In the genomic region with DNA sequence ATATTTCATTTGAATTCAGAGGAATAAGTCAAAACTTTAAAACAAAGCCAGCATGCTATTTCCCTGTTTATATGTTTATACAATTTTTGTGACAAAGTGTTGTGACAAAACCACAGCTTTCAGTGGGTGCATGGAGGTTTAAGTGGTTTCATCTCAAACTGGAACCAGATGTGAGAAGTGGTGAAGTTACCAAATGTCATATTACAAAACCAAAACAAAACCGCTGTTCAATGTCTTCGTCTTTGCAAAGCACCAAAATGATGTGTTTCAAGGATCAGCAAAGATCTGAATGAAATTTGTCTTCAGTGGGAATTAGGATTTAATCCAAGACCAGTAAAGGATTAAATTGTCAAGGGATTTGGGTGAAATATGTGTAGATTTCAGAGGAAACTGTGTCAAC, we compare ENCODE assay signal across 10 cellular contexts. TPM values are rescaled to one million over a fixed set of nuclear protein-coding genes. Genes with fewer than 3 reads are reported as not detected.
DNase-seq lines count a peak whose midpoint lies in the region; ATAC-seq and TF ChIP-seq lines count a peak whose summit lies in the region.
"Had no signal": no experiment of that assay in that cellular context is flagged by ENCODE, and none has a peak within 500 bp of the region (broad histone marks: within the 10 kb centered on the region; RNA-seq: fewer than 3 reads in every experiment).

No MANE protein-coding gene starts in this region.

- peak; percentile 62 for ATAC-seq in GM19023 (IDR thresholded peaks at IDR 0.05; ENCODE audit: unreplicated experiment)
- no peak for ATAC-seq in HCT116
- peak; percentile 66 for ATAC-seq in HG03432 (IDR thresholded peaks at IDR 0.05; ENCODE audit: unreplicated experiment)
- ATAC-seq in left colon, result no peak

- H3K4me1 ChIP-seq in HCT116 (ENCODE audit: control insufficient read depth in 1 of 2, insufficient read depth in 2 of 2, low read length in 2 of 2), result peaks cover 3 to 30% of the 10 kb centered on the region in 2 experiments; a peak in 3 of 4 replicates
- peaks cover 17% of the 10 kb centered on the region for H3K4me1 ChIP-seq in osteoblast (ENCODE audit: insufficient read depth, low read length)

- H3K27me3 ChIP-seq in HCT116 (ENCODE audit: insufficient read depth, low read length) (no peaks in the 10 kb centered on the region), osteoblast (ENCODE audit: insufficient read depth, low read length) (no peaks in the 10 kb centered on the region)

- H3K4me3 ChIP-seq in HCT116 (replicated peaks in 1 of 2; ENCODE audit: low read depth in 1 of 2, low read length in 2 of 2) (no peak overlapping the region), osteoblast (ENCODE audit: insufficient read depth, low read length) (no peak overlapping the region)

- intact Hi-C loops in HCT116 (cut with micrococcal nuclease), result loop anchor here (5.0 to 10.0 kb wide), 2 partner anchors 248 to 1305 kb away; no protein-coding TSS in a partner anchor
- intact Hi-C loops in left colon (cut with DNase I, micrococcal nuclease), result no loop called here

- H3K79me2 ChIP-seq in HCT116 (ENCODE audit: insufficient read depth, low read length), result no peaks in the 10 kb centered on the region
- no peaks in the 10 kb centered on the region for H3K79me2 ChIP-seq in osteoblast (ENCODE audit: insufficient read depth, low read length)

- H4K20me1 ChIP-seq in HCT116 (ENCODE audit: insufficient read depth) (no peaks in the 10 kb centered on the region), osteoblast (ENCODE audit: insufficient read depth, low read length) (no peaks in the 10 kb centered on the region)

- no peak for DNase-seq in HCT116 (ENCODE audit: low read depth, low spot score)
- DNase-seq in osteoblast (ENCODE audit: insufficient read length, low spot score, missing footprints), result peak; percentile 80
- DNase-seq in activated naive CD4-positive, alpha-beta T cell treated with anti-CD3 and anti-CD28 coated beads, Interleukin-2, amount 10 ng/mL, durations not matched to agents 7 days and 5 days, result no peak
- DNase-seq in NCI-H774 (lab: John Stamatoyannopoulos, UW), result no peak
- no peak for DNase-seq in activated CD4-positive, alpha-beta T cell treated with anti-CD3 and anti-CD28 coated beads, Interleukin-2, amount 10 ng/mL, durations not matched to agents 7 days and 5 days
- no peak for DNase-seq in left colon
- DNase-seq: NCI-H1436, WERI-Rb-1 had no signal

- no peak overlapping the region for H3K4me3 Mint-ChIP-seq in activated naive CD4-positive, alpha-beta T cell treated with anti-CD3 and anti-CD28 coated beads, Interleukin-2, amount 10 ng/mL, durations not matched to agents 7 days and 5 days
- no peak overlapping the region for H3K4me3 Mint-ChIP-seq in activated CD4-positive, alpha-beta T cell treated with anti-CD3 and anti-CD28 coated beads, Interleukin-2, amount 10 ng/mL, durations not matched to agents 7 days and 5 days

- H3K9me3 Mint-ChIP-seq in activated naive CD4-positive, alpha-beta T cell treated with anti-CD3 and anti-CD28 coated beads, Interleukin-2, amount 10 ng/mL, durations not matched to agents 7 days and 5 days, result peaks cover 10% of the 10 kb centered on the region
- peaks cover 6% of the 10 kb centered on the region for H3K9me3 Mint-ChIP-seq in activated CD4-positive, alpha-beta T cell treated with anti-CD3 and anti-CD28 coated beads, Interleukin-2, amount 10 ng/mL, durations not matched to agents 7 days and 5 days

- H3K36me3 Mint-ChIP-seq in activated naive CD4-positive, alpha-beta T cell treated with anti-CD3 and anti-CD28 coated beads, Interleukin-2, amount 10 ng/mL, durations not matched to agents 7 days and 5 days, result no peaks in the 10 kb centered on the region
- no peaks in the 10 kb centered on the region for H3K36me3 Mint-ChIP-seq in activated CD4-positive, alpha-beta T cell treated with anti-CD3 and anti-CD28 coated beads, Interleukin-2, amount 10 ng/mL, durations not matched to agents 7 days and 5 days (ENCODE audit: low read depth)

- CTCF ChIA-PET in HCT116 (lab: Charles Lee), result no interaction called here
- CTCF ChIA-PET in activated naive CD4-positive, alpha-beta T cell treated with anti-CD3 and anti-CD28 coated beads, Interleukin-2, amount 10 ng/mL, durations not matched to agents 7 days and 5 days (lab: Charles Lee), result no interaction called here
- CTCF ChIA-PET in activated CD4-positive, alpha-beta T cell treated with anti-CD3 and anti-CD28 coated beads, Interleukin-2, amount 10 ng/mL, durations not matched to agents 7 days and 5 days (lab: Charles Lee), result no interaction called here

- no TSS peak for BruUV-seq in HCT116 (replicated peaks; lab: Mats Ljungman, UMichigan)

- no peak for TF ChIP-seq RAD21 in HCT116 (IDR thresholded peaks at IDR 0.05; ENCODE audit: low read depth)

- H3K27ac ChIP-seq in HCT116 (ENCODE audit: low read depth, low read length) (no peak overlapping the region), osteoblast (ENCODE audit: low read depth, low read length) (no peak overlapping the region)
- H3K27ac ChIP-seq: WERI-Rb-1 had no signal

- TF ChIP-seq CTCF in HCT116 (IDR thresholded peaks at IDR 0.05 in 2 of 3, conservative IDR thresholded peaks at IDR 0.05 in 1 of 3; ENCODE audit: borderline replicate concordance in 1 of 3, insufficient read depth in 1 of 3, low read depth in 2 of 3, low read length in 2 of 3) (no peak), osteoblast (IDR thresholded peaks at IDR 0.05; ENCODE audit: extremely low read depth, low read depth, low read length) (no peak)

- no peaks in the 10 kb centered on the region for H3K4me1 Mint-ChIP-seq in activated naive CD4-positive, alpha-beta T cell treated with anti-CD3 and anti-CD28 coated beads, Interleukin-2, amount 10 ng/mL, durations not matched to agents 7 days and 5 days
- peaks cover 6% of the 10 kb centered on the region for H3K4me1 Mint-ChIP-seq in activated CD4-positive, alpha-beta T cell treated with anti-CD3 and anti-CD28 coated beads, Interleukin-2, amount 10 ng/mL, durations not matched to agents 7 days and 5 days

- H3K9me3 ChIP-seq in HCT116 (ENCODE audit: control insufficient read depth in 1 of 2, insufficient read depth in 1 of 2, low read depth in 1 of 2, low read length in 2 of 2) (no peaks in the 10 kb centered on the region), osteoblast (ENCODE audit: low read depth, low read length) (no peaks in the 10 kb centered on the region)

- POLR2A ChIA-PET in HCT116 (lab: Charles Lee), result no interaction called here
- POLR2A ChIA-PET in activated CD4-positive, alpha-beta T cell treated with anti-CD3 and anti-CD28 coated beads, Interleukin-2, amount 10 ng/mL, durations not matched to agents 7 days and 5 days (lab: Charles Lee), result no interaction called here

- H2AFZ ChIP-seq in HCT116 (ENCODE audit: low read depth, low read length, poor library complexity, severe bottlenecking) (peak overlapping the region; percentile 73), osteoblast (ENCODE audit: low read length) (peak overlapping the region; percentile 36)

- no peak for TF ChIP-seq POLR2A in HCT116 (IDR thresholded peaks at IDR 0.05; ENCODE audit: borderline replicate concordance, extremely low read depth, insufficient read depth, insufficient read length)

- no peaks in the 10 kb centered on the region for H3K9me2 ChIP-seq in HCT116 (ENCODE audit: insufficient read depth)

- no peaks in the 10 kb centered on the region for H3K27me3 Mint-ChIP-seq in activated naive CD4-positive, alpha-beta T cell treated with anti-CD3 and anti-CD28 coated beads, Interleukin-2, amount 10 ng/mL, durations not matched to agents 7 days and 5 days
- no peaks in the 10 kb centered on the region for H3K27me3 Mint-ChIP-seq in activated CD4-positive, alpha-beta T cell treated with anti-CD3 and anti-CD28 coated beads, Interleukin-2, amount 10 ng/mL, durations not matched to agents 7 days and 5 days

- H3K4me2 ChIP-seq in HCT116 (ENCODE audit: low read length), result no peak overlapping the region
- peak overlapping the region; percentile 20 for H3K4me2 ChIP-seq in osteoblast (ENCODE audit: insufficient read depth, low read length)

- H3K27ac Mint-ChIP-seq in activated naive CD4-positive, alpha-beta T cell treated with anti-CD3 and anti-CD28 coated beads, Interleukin-2, amount 10 ng/mL, durations not matched to agents 7 days and 5 days, result no peak overlapping the region
- no peak overlapping the region for H3K27ac Mint-ChIP-seq in activated CD4-positive, alpha-beta T cell treated with anti-CD3 and anti-CD28 coated beads, Interleukin-2, amount 10 ng/mL, durations not matched to agents 7 days and 5 days

- RAD21 ChIA-PET in HCT116 (lab: Charles Lee; ENCODE audit: low non-redundant PET in 1 of 2, low total read pairs in 2 of 2, uncharacterized antibody in 2 of 2, unreplicated experiment in 2 of 2), result no interaction called here

- H3K9ac ChIP-seq in HCT116 (ENCODE audit: low read length), result no peak overlapping the region

- H3K36me3 ChIP-seq in HCT116 (ENCODE audit: control insufficient read depth in 1 of 2, insufficient read depth in 2 of 2, low read length in 2 of 2) (no peaks in the 10 kb centered on the region), osteoblast (ENCODE audit: insufficient read depth, low read length) (no peaks in the 10 kb centered on the region)
- H3K36me3 ChIP-seq: WERI-Rb-1 had no signal

TF ChIP-seq in HCT116, 20 proteins besides CTCF, POLR2A, EP300 and RAD21:
- TF ChIP-seq EGR1 (IDR thresholded peaks at IDR 0.05; ENCODE audit: low read depth), result no peak

RNA-seq across cellular contexts. Expression of a gene that starts 59.3 kb away (rescaled TPM):
- total RNA-seq in HCT116 (2021; ENCODE audit: unreplicated experiment), result not detected
- not detected in 2 replicates for polyA plus RNA-seq in HCT116 (2012)
- under 0.01 TPM in 1 of 2 replicates, not detected in the other for total RNA-seq in osteoblast
- not detected for total RNA-seq in activated CD4-positive, alpha-beta T cell treated with anti-CD3 and anti-CD28 coated beads, Interleukin-2, amount 10 ng/mL, durations not matched to agents 7 days and 5 days
- not detected for total RNA-seq in left colon

Comparison
In these comparisons a context has a peak if more than half of its experiments do, and no peak if none do; other contexts are left out.
1. ATAC-seq: peak in GM19023 (single experiment) and HG03432 (single experiment); none in HCT116 (single experiment) and left colon (single experiment).